15 cellular contexts compared by ENCODE assay signal in the genomic region with DNA sequence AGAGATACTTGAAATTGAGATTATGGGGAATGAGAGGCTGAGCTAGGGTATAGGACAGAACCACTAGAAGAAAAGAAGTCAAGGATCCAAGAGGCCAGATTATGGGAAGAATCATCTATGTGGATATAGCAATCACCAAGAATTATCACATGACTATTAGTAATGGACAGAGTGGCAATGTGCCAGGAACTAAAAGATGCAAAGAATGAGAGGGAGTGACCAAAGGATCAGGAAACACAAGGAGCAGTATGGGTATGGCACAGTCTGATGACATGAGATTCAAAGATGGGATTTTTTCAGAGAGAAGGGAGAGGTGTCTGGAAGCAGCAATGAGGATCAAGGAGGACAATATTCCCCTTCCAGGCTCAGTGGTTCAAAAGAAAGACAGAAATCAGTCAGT.
DNase-seq lines count a peak whose midpoint lies in the region; TF ChIP-seq lines count a peak whose summit lies in the region.
"Had no signal": no experiment of that assay in that cellular context is flagged by ENCODE, and none has a peak within 500 bp of the region (broad histone marks: within the 10 kb centered on the region; RNA-seq: fewer than 3 reads in every experiment).

No MANE protein-coding gene starts in this region.

- H3K27ac Mint-ChIP-seq in Calu3 (ENCODE audit: unreplicated experiment) = peak overlapping the region; percentile 37
- H3K27ac Mint-ChIP-seq: activated CD8-positive, alpha-beta T cell treated with anti-CD3 and anti-CD28 coated beads, Interleukin-2, amount 10 ng/mL, durations not matched to agents 7 days and 5 days; activated T-helper 17 cell treated with anti-CD3 and anti-CD28 coated beads, Interleukin-2, amount 50 U/mL, for 72 hours had no signal

- DNase-seq in Calu3 (peak; percentile 63), NCI-H226 (peak; percentile 46), epithelial cell of esophagus (ENCODE audit: low read depth) (peak; percentile 86), kidney tubule cell (ENCODE audit: low spot score) (peak; percentile 65), SHP77 treated with DMSO at 0.1 percent for 48 hours (lab: John Stamatoyannopoulos, UW) (no peak), NCI-H2081 treated with DMSO at 0.1 percent for 48 hours (lab: John Stamatoyannopoulos, UW) (no peak), globus pallidus (ENCODE audit: low spot score) (no peak)
- no peak for DNase-seq in effector CD8-positive, alpha-beta T cell (lab: John Stamatoyannopoulos, UW)
- DNase-seq: activated CD8-positive, alpha-beta T cell treated with anti-CD3 and anti-CD28 coated beads, Interleukin-2, amount 10 ng/mL, durations not matched to agents 7 days and 5 days; NCI-H1436 treated with DMSO at 0.1 percent for 48 hours; NCI-H510A treated with DMSO at 0.1 percent for 48 hours had no signal

- TF ChIP-seq CTCF in Calu3 (IDR thresholded peaks at IDR 0.05; ENCODE audit: unreplicated experiment) (no peak), epithelial cell of esophagus (IDR thresholded peaks at IDR 0.05; ENCODE audit: insufficient read depth, low read depth, low read length, missing control alignments) (no peak)

- no peak overlapping the region for H3K4me3 Mint-ChIP-seq in Calu3 (ENCODE audit: low read depth, unreplicated experiment)
- H3K4me3 Mint-ChIP-seq: activated CD8-positive, alpha-beta T cell treated with anti-CD3 and anti-CD28 coated beads, Interleukin-2, amount 10 ng/mL, durations not matched to agents 7 days and 5 days; activated T-helper 17 cell treated with anti-CD3 and anti-CD28 coated beads, Interleukin-2, amount 50 U/mL, for 72 hours; nephron had no signal

- peaks cover 18% of the 10 kb centered on the region for H3K4me1 Mint-ChIP-seq in Calu3 (ENCODE audit: low read depth, unreplicated experiment)
- H3K4me1 Mint-ChIP-seq: activated T-helper 17 cell treated with anti-CD3 and anti-CD28 coated beads, Interleukin-2, amount 50 U/mL, for 72 hours; nephron had no signal

- CTCF ChIA-PET in Calu3 (lab: Charles Lee) = no interaction called here

- no peak overlapping the region for H3K4me3 ChIP-seq in epithelial cell of esophagus (ENCODE audit: low read length)
- H3K4me3 ChIP-seq: lung, prostate gland had no signal

- intact Hi-C loops in Calu3 (cut with micrococcal nuclease; ENCODE audit: unreplicated experiment) = no loop called here

- no peaks in the 10 kb centered on the region for H3K27me3 Mint-ChIP-seq in Calu3 (ENCODE audit: unreplicated experiment)
- H3K27me3 Mint-ChIP-seq: activated T-helper 17 cell treated with anti-CD3 and anti-CD28 coated beads, Interleukin-2, amount 50 U/mL, for 72 hours had no signal

- H3K9me3 Mint-ChIP-seq in Calu3 (ENCODE audit: low read depth, unreplicated experiment) = no peaks in the 10 kb centered on the region
- H3K9me3 Mint-ChIP-seq: activated T-helper 17 cell treated with anti-CD3 and anti-CD28 coated beads, Interleukin-2, amount 50 U/mL, for 72 hours; nephron had no signal

- H3K36me3 Mint-ChIP-seq in Calu3 (ENCODE audit: insufficient read depth, unreplicated experiment) = peaks cover 34% of the 10 kb centered on the region

- no TSS peak for BruUV-seq in Calu3 (replicated peaks; lab: Mats Ljungman, UMichigan)

Comparison
In these comparisons a context has a peak if more than half of its experiments do, and no peak if none do; other contexts are left out.
1. DNase-seq: peak in Calu3 (single experiment), NCI-H226 (single experiment), epithelial cell of esophagus (single experiment) and kidney tubule cell (single experiment); none in SHP77 treated with DMSO at 0.1 percent for 48 hours (single experiment), NCI-H2081 treated with DMSO at 0.1 percent for 48 hours (single experiment), globus pallidus (single experiment) and effector CD8-positive, alpha-beta T cell (single experiment).